In genomic region chr2:30713698-30714097, GRCh38 we compare ENCODE assay signal across 13 cellular contexts.
DNase-seq lines count a peak whose midpoint lies in the region; ATAC-seq and TF ChIP-seq lines count a peak whose summit lies in the region.
"Had no signal": no experiment of that assay in that cellular context is flagged by ENCODE, and none has a peak within 500 bp of the region (broad histone marks: within the 10 kb centered on the region; RNA-seq: fewer than 3 reads in every experiment).

No MANE protein-coding gene starts in this region.

- no peaks in the 10 kb centered on the region for H4K20me1 ChIP-seq in osteoblast (ENCODE audit: insufficient read depth, low read length)

- no peaks in the 10 kb centered on the region for H3K36me3 Mint-ChIP-seq in CD8-positive, alpha-beta memory T cell
- H3K36me3 Mint-ChIP-seq in activated CD8-positive, alpha-beta T cell treated with anti-CD3 and anti-CD28 coated beads, Interleukin-2, amount 10 ng/mL, durations not matched to agents 7 days and 5 days (ENCODE audit: low read depth) = no peaks in the 10 kb centered on the region
- no peaks in the 10 kb centered on the region for H3K36me3 Mint-ChIP-seq in T-cell

- no CpG with 5 or more reads among the region's 3 CpGs for WGBS in trophoblast cell (ENCODE audit: extremely low coverage, insufficient coverage, insufficient read length)

- no peak overlapping the region for H3K4me3 ChIP-seq in CD8-positive, alpha-beta memory T cell (ENCODE audit: low read length)
- H3K4me3 ChIP-seq in osteoblast (ENCODE audit: insufficient read depth, low read length) (no peak overlapping the region), trophoblast cell (ENCODE audit: low read depth, low read length) (no peak overlapping the region)
- H3K4me3 ChIP-seq: thyroid gland had no signal

- CTCF ChIA-PET in CD8-positive, alpha-beta memory T cell (lab: Charles Lee) = interaction anchor here (0.8 to 11.8 kb wide), 15 partner anchors 9 to 812 kb away, joined by 3 to 292 read pairs (median 5); partner anchors contain the start of gene YPEL5
- CTCF ChIA-PET in activated CD8-positive, alpha-beta T cell treated with anti-CD3 and anti-CD28 coated beads, Interleukin-2, amount 10 ng/mL, durations not matched to agents 7 days and 5 days (lab: Charles Lee) = interaction anchor here (0.6 to 15.3 kb wide), 19 partner anchors 9 to 809 kb away, joined by 3 to 592 read pairs (median 8); partner anchors contain the start of genes LBH and YPEL5
- CTCF ChIA-PET in T-cell (lab: Charles Lee) = interaction anchor here (0.7 to 12.7 kb wide), 12 partner anchors 9 to 809 kb away, joined by 3 to 339 read pairs (median 5); no protein-coding TSS in a partner anchor

- no peak overlapping the region for H4K91ac ChIP-seq in trophoblast cell (ENCODE audit: low read depth, low read length)

- H4K8ac ChIP-seq in trophoblast cell (ENCODE audit: low read depth, low read length) = no peak overlapping the region

- no peak overlapping the region for H3K4me3 Mint-ChIP-seq in CD8-positive, alpha-beta memory T cell
- H3K4me3 Mint-ChIP-seq in activated CD8-positive, alpha-beta T cell treated with anti-CD3 and anti-CD28 coated beads, Interleukin-2, amount 10 ng/mL, durations not matched to agents 7 days and 5 days = no peak overlapping the region
- H3K4me3 Mint-ChIP-seq in T-cell = no peak overlapping the region
- H3K4me3 Mint-ChIP-seq: central memory CD8-positive, alpha-beta T cell; nephron had no signal

- no peak overlapping the region for H2AK5ac ChIP-seq in trophoblast cell (ENCODE audit: low read length)

- H3K4me1 Mint-ChIP-seq in CD8-positive, alpha-beta memory T cell = peaks cover 0 to 5% (median 4%) of the 10 kb centered on the region in 3 donors
- peaks cover 8% of the 10 kb centered on the region for H3K4me1 Mint-ChIP-seq in activated CD8-positive, alpha-beta T cell treated with anti-CD3 and anti-CD28 coated beads, Interleukin-2, amount 10 ng/mL, durations not matched to agents 7 days and 5 days (ENCODE audit: low read depth)
- peaks cover 0 to 5% (median 2%) of the 10 kb centered on the region in 3 donors for H3K4me1 Mint-ChIP-seq in T-cell
- H3K4me1 Mint-ChIP-seq: central memory CD8-positive, alpha-beta T cell; nephron had no signal

- H2BK120ac ChIP-seq in trophoblast cell (ENCODE audit: insufficient read depth, low read length, poor library complexity) = no peak overlapping the region

- H3K9me3 ChIP-seq in CD8-positive, alpha-beta memory T cell (ENCODE audit: low read length) = no peaks in the 10 kb centered on the region
- no peaks in the 10 kb centered on the region for H3K9me3 ChIP-seq in osteoblast (ENCODE audit: low read depth, low read length)
- H3K9me3 ChIP-seq in trophoblast cell (ENCODE audit: insufficient read depth, low read depth, low read length) = no peaks in the 10 kb centered on the region
- H3K9me3 ChIP-seq: thyroid gland had no signal

- DNase-seq in CD8-positive, alpha-beta memory T cell = no peak
- DNase-seq in activated CD8-positive, alpha-beta T cell treated with anti-CD3 and anti-CD28 coated beads, Interleukin-2, amount 10 ng/mL, durations not matched to agents 7 days and 5 days = no peak
- no peak for DNase-seq in osteoblast (ENCODE audit: insufficient read length, low spot score, missing footprints)
- DNase-seq in trophoblast cell = no peak
- no peak for DNase-seq in T-cell
- no peak for DNase-seq in SW480 (ENCODE audit: low spot score)
- DNase-seq: DMS 273 treated with DMSO at 0.1 percent for 48 hours had no signal

- H3K79me1 ChIP-seq in trophoblast cell (ENCODE audit: low read length) = no peaks in the 10 kb centered on the region

- POLR2A ChIA-PET in CD8-positive, alpha-beta memory T cell (lab: Charles Lee) = no interaction called here
- POLR2A ChIA-PET in activated CD8-positive, alpha-beta T cell treated with anti-CD3 and anti-CD28 coated beads, Interleukin-2, amount 10 ng/mL, durations not matched to agents 7 days and 5 days (lab: Charles Lee) = interaction anchor here (0.6 kb wide), 1 partner anchor 688 kb away, joined by 4 read pairs; no protein-coding TSS in a partner anchor
- POLR2A ChIA-PET in T-cell (lab: Charles Lee) = interaction anchor here in 1 of 2 donors (0.7 kb wide), 1 partner anchor 549 kb away, joined by 3 read pairs; no protein-coding TSS in a partner anchor

- peaks cover 1 to 3% of the 10 kb centered on the region in 2 donors for H3K27me3 Mint-ChIP-seq in CD8-positive, alpha-beta memory T cell
- peaks cover 2% of the 10 kb centered on the region for H3K27me3 Mint-ChIP-seq in activated CD8-positive, alpha-beta T cell treated with anti-CD3 and anti-CD28 coated beads, Interleukin-2, amount 10 ng/mL, durations not matched to agents 7 days and 5 days (ENCODE audit: low read depth)
- no peaks in the 10 kb centered on the region for H3K27me3 Mint-ChIP-seq in T-cell
- H3K27me3 Mint-ChIP-seq: central memory CD8-positive, alpha-beta T cell had no signal

- no peak overlapping the region for H3K9ac ChIP-seq in trophoblast cell (ENCODE audit: low read length)

- H3K4ac ChIP-seq in trophoblast cell (ENCODE audit: low read depth, low read length) = no peak overlapping the region

- H3K27me3 ChIP-seq in CD8-positive, alpha-beta memory T cell (ENCODE audit: insufficient read depth, low read length, poor library complexity, severe bottlenecking) = no peaks in the 10 kb centered on the region
- H3K27me3 ChIP-seq in osteoblast (ENCODE audit: insufficient read depth, low read length) (peaks cover 2% of the 10 kb centered on the region), trophoblast cell (ENCODE audit: insufficient read depth, low read length) (no peaks in the 10 kb centered on the region)
- H3K27me3 ChIP-seq: thyroid gland had no signal

- H3K4me2 ChIP-seq in osteoblast (ENCODE audit: insufficient read depth, low read length) = no peak overlapping the region
- H3K4me2 ChIP-seq in trophoblast cell (ENCODE audit: low read length) = no peak overlapping the region

- no peaks in the 10 kb centered on the region for H3K79me2 ChIP-seq in osteoblast (ENCODE audit: insufficient read depth, low read length)
- no peaks in the 10 kb centered on the region for H3K79me2 ChIP-seq in trophoblast cell (ENCODE audit: control insufficient read depth, insufficient read depth, low read length, poor library complexity)

- H2BK12ac ChIP-seq in trophoblast cell (ENCODE audit: low read length) = no peak overlapping the region

- no peak overlapping the region for H3K23ac ChIP-seq in trophoblast cell (ENCODE audit: low read length)

- ATAC-seq in HG02943 (IDR thresholded peaks at IDR 0.05; ENCODE audit: low read depth, unreplicated experiment) (peak; percentile 4), T-cell (replicated peaks in 1 of 4) (no peak), esophagus mucosa (no peak)
- no peak for ATAC-seq in activated CD8-positive, alpha-beta T cell treated with anti-CD3 and anti-CD28 coated beads, Interleukin-2, amount 10 ng/mL, durations not matched to agents 7 days and 5 days

- H3K27ac Mint-ChIP-seq in CD8-positive, alpha-beta memory T cell = peak overlapping the region in 5 of 8 donors; percentile 1 to 81 (median 57)
- peak overlapping the region; percentile 23 for H3K27ac Mint-ChIP-seq in activated CD8-positive, alpha-beta T cell treated with anti-CD3 and anti-CD28 coated beads, Interleukin-2, amount 10 ng/mL, durations not matched to agents 7 days and 5 days
- H3K27ac Mint-ChIP-seq in T-cell = peak overlapping the region in 1 of 2 donors; percentile 28
- H3K27ac Mint-ChIP-seq: nephron had no signal

- no peaks in the 10 kb centered on the region for H3K36me3 ChIP-seq in CD8-positive, alpha-beta memory T cell (ENCODE audit: insufficient read depth, low read length)
- H3K36me3 ChIP-seq in osteoblast (ENCODE audit: insufficient read depth, low read length) (no peaks in the 10 kb centered on the region), trophoblast cell (ENCODE audit: control insufficient read depth in 1 of 2, insufficient read depth in 2 of 2, low read length in 2 of 2) (no peaks in the 10 kb centered on the region)
- H3K36me3 ChIP-seq: thyroid gland had no signal

- H3K27ac ChIP-seq in CD8-positive, alpha-beta memory T cell (ENCODE audit: low read depth, low read length) = no peak overlapping the region
- H3K27ac ChIP-seq in osteoblast (ENCODE audit: low read depth, low read length) (no peak overlapping the region), trophoblast cell (ENCODE audit: low read depth, low read length) (no peak overlapping the region)
- H3K27ac ChIP-seq: epithelial cell of prostate, thyroid gland had no signal

- no peak overlapping the region for H3K14ac ChIP-seq in trophoblast cell (ENCODE audit: low read length)

- peaks cover 5% of the 10 kb centered on the region for H3K4me1 ChIP-seq in CD8-positive, alpha-beta memory T cell (ENCODE audit: insufficient read depth, low read length)
- no peaks in the 10 kb centered on the region for H3K4me1 ChIP-seq in osteoblast (ENCODE audit: insufficient read depth, low read length)
- H3K4me1 ChIP-seq in trophoblast cell (ENCODE audit: control insufficient read depth in 1 of 2, insufficient read depth in 2 of 2, low read length in 2 of 2) = no peaks in the 10 kb centered on the region
- H3K4me1 ChIP-seq: thyroid gland had no signal

- TF ChIP-seq CTCF in osteoblast (IDR thresholded peaks at IDR 0.05; ENCODE audit: extremely low read depth, low read depth, low read length) = no peak

- H3K18ac ChIP-seq in trophoblast cell (ENCODE audit: low read length) = no peak overlapping the region

- H2AFZ ChIP-seq in osteoblast (ENCODE audit: low read length) = peak overlapping the region; percentile 83
- no peak overlapping the region for H2AFZ ChIP-seq in trophoblast cell (ENCODE audit: insufficient read depth, low read length, poor library complexity)

- H4K12ac ChIP-seq in trophoblast cell (ENCODE audit: low read depth, low read length) = no peak overlapping the region

- no peaks in the 10 kb centered on the region for H3K9me3 Mint-ChIP-seq in CD8-positive, alpha-beta memory T cell
- H3K9me3 Mint-ChIP-seq in activated CD8-positive, alpha-beta T cell treated with anti-CD3 and anti-CD28 coated beads, Interleukin-2, amount 10 ng/mL, durations not matched to agents 7 days and 5 days (ENCODE audit: insufficient read depth) = no peaks in the 10 kb centered on the region
- H3K9me3 Mint-ChIP-seq in T-cell = no peaks in the 10 kb centered on the region
- H3K9me3 Mint-ChIP-seq: central memory CD8-positive, alpha-beta T cell; nephron had no signal

- no peak overlapping the region for H2BK5ac ChIP-seq in trophoblast cell (ENCODE audit: low read depth, low read length, poor library complexity)
